Comparison of ENCODE assay signal across 8 cellular contexts in genomic region chr4:37685726-37686372, GRCh38. TPM values are rescaled to one million over a fixed set of nuclear protein-coding genes. Genes with fewer than 3 reads are reported as not detected.
DNase-seq lines count a peak whose midpoint lies in the region; ATAC-seq and TF ChIP-seq lines count a peak whose summit lies in the region.

No MANE protein-coding gene starts in this region.

- peak overlapping the region; percentile 99 for H3K4me2 ChIP-seq in smooth muscle cell

- H3K27me3 ChIP-seq in AG04450 (ENCODE audit: control insufficient read depth, insufficient read depth, low read length) = no peaks in the 10 kb centered on the region
- H3K27me3 ChIP-seq in SJCRH30 = no peaks in the 10 kb centered on the region
- H3K27me3 ChIP-seq in iPS-15b (ENCODE audit: control insufficient read depth, insufficient read depth, low read length) = peaks cover 20% of the 10 kb centered on the region
- no peaks in the 10 kb centered on the region for H3K27me3 ChIP-seq in smooth muscle cell (ENCODE audit: low read depth)

- H3K79me2 ChIP-seq in smooth muscle cell (ENCODE audit: low read depth) = peaks cover 34% of the 10 kb centered on the region

- H3K36me3 ChIP-seq in SJCRH30 (peaks cover 2% of the 10 kb centered on the region; the same call in 1 of the 2 replicates), iPS-15b (ENCODE audit: control insufficient read depth, insufficient read depth, low read length) (no peaks in the 10 kb centered on the region), smooth muscle cell (ENCODE audit: low read depth) (no peaks in the 10 kb centered on the region)

- TF ChIP-seq POLR2A in GM18526 (IDR thresholded peaks at IDR 0.05; ENCODE audit: extremely low read depth, insufficient read length) = peak; percentile 80

- CTCF ChIA-PET in AG04450 (lab: Charles Lee) = interaction anchor here (1.1 kb wide), 1 partner anchor 83 kb away, joined by 8 read pairs; no protein-coding TSS in a partner anchor

- H3K27ac ChIP-seq in AG04450 (ENCODE audit: low read depth, low read length) (peak overlapping the region; percentile 68), SJCRH30 (peak overlapping the region; percentile 93), smooth muscle cell (ENCODE audit: low read depth) (peak overlapping the region; percentile 86)

- H3K4me1 ChIP-seq in SJCRH30 (peaks cover 3% of the 10 kb centered on the region), iPS-15b (ENCODE audit: control insufficient read depth, insufficient read depth, low read length) (peaks cover 11% of the 10 kb centered on the region), smooth muscle cell (ENCODE audit: low read depth) (peaks cover 3% of the 10 kb centered on the region)

- peak overlapping the region; percentile 27 for H3K9ac ChIP-seq in iPS-15b (ENCODE audit: low read depth, low read length)
- peak overlapping the region; percentile 95 for H3K9ac ChIP-seq in smooth muscle cell (ENCODE audit: low read depth)

- H3K4me3 ChIP-seq in AG04450 (ENCODE audit: low read depth, low read length) (peak overlapping the region; percentile 83), SJCRH30 (peak overlapping the region; percentile 95), iPS-15b (ENCODE audit: low read depth, low read length) (peak overlapping the region; percentile 69), smooth muscle cell (peak overlapping the region; percentile 95)

- H3F3A ChIP-seq in smooth muscle cell (ENCODE audit: low read depth) = no peaks in the 10 kb centered on the region

- 1% methylated on average over 64 of the region's 82 CpGs for WGBS in smooth muscle cell (ENCODE audit: low lambda C conversion rate)

- TF ChIP-seq CTCF in AG04450 (IDR thresholded peaks at IDR 0.05; ENCODE audit: low read depth, low read length) (no peak), smooth muscle cell (IDR thresholded peaks at IDR 0.05; ENCODE audit: borderline replicate concordance, insufficient read depth, poor library complexity, severe bottlenecking) (no peak)

- ATAC-seq in HG03064 (IDR thresholded peaks at IDR 0.05; ENCODE audit: low read depth, unreplicated experiment) = peak; percentile 13

- peaks cover 27% of the 10 kb centered on the region for H4K20me1 ChIP-seq in smooth muscle cell (ENCODE audit: low read depth)

- DNase-seq in AG04450 (ENCODE audit: low read depth, low spot score) = no peak
- DNase-seq in SJCRH30 = peak; percentile 67 to 69
- DNase-seq in amniotic stem cell (lab: John Stamatoyannopoulos, UW) = peak; percentile 41
- DNase-seq in smooth muscle cell (lab: John Stamatoyannopoulos, UW; ENCODE audit: unreplicated experiment) = no peak
- DNase-seq in NCI-H1694 (lab: John Stamatoyannopoulos, UW) = no peak

- POLR2A ChIA-PET in AG04450 (lab: Yijun Ruan, JAX) = interaction anchor here (0.6 to 1.1 kb wide), 4 partner anchors 33 to 1183 kb away, joined by 3 to 4 read pairs (median 3); partner anchors contain the start of gene PGM2

- peak overlapping the region; percentile 97 for H2AFZ ChIP-seq in smooth muscle cell (ENCODE audit: low read depth)

- no peaks in the 10 kb centered on the region for H3K9me3 ChIP-seq in AG04450 (ENCODE audit: control insufficient read depth, insufficient read depth, low read length)
- H3K9me3 ChIP-seq in SJCRH30 (replicated peaks) = no peaks in the 10 kb centered on the region
- H3K9me3 ChIP-seq in iPS-15b (ENCODE audit: control insufficient read depth, insufficient read depth, low read length) = no peaks in the 10 kb centered on the region
- no peaks in the 10 kb centered on the region for H3K9me3 ChIP-seq in smooth muscle cell (replicated peaks; ENCODE audit: low read depth)

RNA-seq across cellular contexts. Expression of gene RELL1, which starts 0.3 kb away (rescaled TPM):
- polyA plus RNA-seq in AG04450 (2011; rRNA removed) (8.3 and 9.2 TPM in 2 replicates), smooth muscle cell (3.5 and 5.1 TPM in 2 replicates)
- 36.2 and 42.4 TPM in 2 replicates for polyA minus RNA-seq in AG04450 (2011; rRNA and poly(A)+ RNA removed)
- total RNA-seq in SJCRH30 (2014; rRNA removed; shearing (Covaris generic)) = 83.7 and 90.9 TPM in 2 replicates
- 36.3 and 44.5 TPM in 2 replicates for total RNA-seq in smooth muscle cell

Comparison
In these comparisons a context has a peak if more than half of its experiments do, and no peak if none do; other contexts are left out.
1. DNase-seq: peak in SJCRH30 (2 of 2) and amniotic stem cell (single experiment); none in AG04450 (single experiment), smooth muscle cell (single experiment) and NCI-H1694 (single experiment).
2. Peak in every context shown above with its lines, with median percentiles within 50 percentile points of each other: H3K27ac ChIP-seq and H3K4me3 ChIP-seq.